ENCODE assay signal across 1 cellular context in genomic region chr5:65066385-65066784, GRCh38.
TF ChIP-seq lines count a peak whose summit lies in the region.

No MANE protein-coding gene starts in this region.

TF ChIP-seq in WTC11, 78 proteins besides CTCF, POLR2A, EP300 and RAD21 (continued from another document):
- TF ChIP-seq ERG (CRISPR knock-in tag; IDR thresholded peaks at IDR 0.05) = no peak
- TF ChIP-seq MXD4 (CRISPR knock-in tag; IDR thresholded peaks at IDR 0.05; ENCODE audit: borderline replicate concordance) = no peak
- TF ChIP-seq USF2 (CRISPR knock-in tag; IDR thresholded peaks at IDR 0.05) = no peak
- TF ChIP-seq ZSCAN18 (CRISPR knock-in tag; IDR thresholded peaks at IDR 0.05) = no peak
- TF ChIP-seq ELF4 (CRISPR knock-in tag; IDR thresholded peaks at IDR 0.05; ENCODE audit: low read depth) = no peak
- TF ChIP-seq PRRX2 (CRISPR knock-in tag; IDR thresholded peaks at IDR 0.05) = no peak
- TF ChIP-seq TEAD4 (CRISPR knock-in tag; IDR thresholded peaks at IDR 0.05) = no peak
- no peak for TF ChIP-seq E2F5 (CRISPR knock-in tag; IDR thresholded peaks at IDR 0.05)
- TF ChIP-seq TCF7 (CRISPR knock-in tag; IDR thresholded peaks at IDR 0.05; ENCODE audit: low read depth) = no peak
- TF ChIP-seq MYBL2 (CRISPR knock-in tag; IDR thresholded peaks at IDR 0.05) = no peak
TF ChIP-seq in WTC11: peak in this region for 0.
